2 cellular contexts compared by ENCODE assay signal in genomic region chr10:22429146-22429545, GRCh38.
TF ChIP-seq lines count a peak whose summit lies in the region.

No MANE protein-coding gene starts in this region.

TF ChIP-seq in IMR-90, 13 proteins besides CTCF, POLR2A, EP300 and RAD21:
- TF ChIP-seq CEBPB (IDR thresholded peaks at IDR 0.05; ENCODE audit: low read depth, low read length), result no peak
- no peak for TF ChIP-seq RFX5 (IDR thresholded peaks at IDR 0.05; ENCODE audit: low read depth, low read length)
- TF ChIP-seq MXI1 (IDR thresholded peaks at IDR 0.05; ENCODE audit: borderline replicate concordance, low read depth, low read length), result no peak
- TF ChIP-seq NFE2L2 (IDR thresholded peaks at IDR 0.05; ENCODE audit: low read depth, low read length), result no peak
- TF ChIP-seq SMC3 (IDR thresholded peaks at IDR 0.05; ENCODE audit: low read depth, low read length), result no peak
- TF ChIP-seq, protein P1, sequence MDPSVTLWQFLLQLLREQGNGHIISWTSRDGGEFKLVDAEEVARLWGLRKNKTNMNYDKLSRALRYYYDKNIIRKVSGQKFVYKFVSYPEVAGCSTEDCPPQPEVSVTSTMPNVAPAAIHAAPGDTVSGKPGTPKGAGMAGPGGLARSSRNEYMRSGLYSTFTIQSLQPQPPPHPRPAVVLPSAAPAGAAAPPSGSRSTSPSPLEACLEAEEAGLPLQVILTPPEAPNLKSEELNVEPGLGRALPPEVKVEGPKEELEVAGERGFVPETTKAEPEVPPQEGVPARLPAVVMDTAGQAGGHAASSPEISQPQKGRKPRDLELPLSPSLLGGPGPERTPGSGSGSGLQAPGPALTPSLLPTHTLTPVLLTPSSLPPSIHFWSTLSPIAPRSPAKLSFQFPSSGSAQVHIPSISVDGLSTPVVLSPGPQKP (IDR thresholded peaks at IDR 0.05; ENCODE audit: borderline replicate concordance, low read depth, low read length), result no peak
- TF ChIP-seq FOS (IDR thresholded peaks at IDR 0.05; ENCODE audit: low read depth, low read length), result no peak
- no peak for TF ChIP-seq BHLHE40 (IDR thresholded peaks at IDR 0.05; ENCODE audit: low read depth, low read length)
- TF ChIP-seq MAFK (IDR thresholded peaks at IDR 0.05; ENCODE audit: low read depth, low read length), result no peak
- no peak for TF ChIP-seq CHD1 (IDR thresholded peaks at IDR 0.05; ENCODE audit: low read depth, low read length)
- TF ChIP-seq RCOR1 (IDR thresholded peaks at IDR 0.05; ENCODE audit: insufficient replicate concordance, low read length), result no peak
- TF ChIP-seq, protein P2, sequence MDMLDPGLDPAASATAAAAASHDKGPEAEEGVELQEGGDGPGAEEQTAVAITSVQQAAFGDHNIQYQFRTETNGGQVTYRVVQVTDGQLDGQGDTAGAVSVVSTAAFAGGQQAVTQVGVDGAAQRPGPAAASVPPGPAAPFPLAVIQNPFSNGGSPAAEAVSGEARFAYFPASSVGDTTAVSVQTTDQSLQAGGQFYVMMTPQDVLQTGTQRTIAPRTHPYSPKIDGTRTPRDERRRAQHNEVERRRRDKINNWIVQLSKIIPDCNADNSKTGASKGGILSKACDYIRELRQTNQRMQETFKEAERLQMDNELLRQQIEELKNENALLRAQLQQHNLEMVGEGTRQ (IDR thresholded peaks at IDR 0.05; ENCODE audit: low read depth, low read length), result no peak
- TF ChIP-seq MAZ (IDR thresholded peaks at IDR 0.05; ENCODE audit: borderline replicate concordance, low read depth, low read length), result no peak

TF ChIP-seq in endothelial cell of umbilical vein, 7 proteins besides CTCF, POLR2A, EP300 and RAD21:
- TF ChIP-seq EZH2 (IDR thresholded peaks at IDR 0.05; ENCODE audit: borderline replicate concordance, low read depth, low read length, severe bottlenecking) (no peak), FOS (IDR thresholded peaks at IDR 0.05; ENCODE audit: borderline replicate concordance, insufficient read depth, low read length) (no peak), MYC (IDR thresholded peaks at IDR 0.05; ENCODE audit: low read depth, low read length) (no peak), JUN (IDR thresholded peaks at IDR 0.05; ENCODE audit: borderline replicate concordance, insufficient read depth, insufficient read length, low read depth) (no peak)
TF ChIP-seq in endothelial cell of umbilical vein: peak in this region for 0.
